In the genomic region with DNA sequence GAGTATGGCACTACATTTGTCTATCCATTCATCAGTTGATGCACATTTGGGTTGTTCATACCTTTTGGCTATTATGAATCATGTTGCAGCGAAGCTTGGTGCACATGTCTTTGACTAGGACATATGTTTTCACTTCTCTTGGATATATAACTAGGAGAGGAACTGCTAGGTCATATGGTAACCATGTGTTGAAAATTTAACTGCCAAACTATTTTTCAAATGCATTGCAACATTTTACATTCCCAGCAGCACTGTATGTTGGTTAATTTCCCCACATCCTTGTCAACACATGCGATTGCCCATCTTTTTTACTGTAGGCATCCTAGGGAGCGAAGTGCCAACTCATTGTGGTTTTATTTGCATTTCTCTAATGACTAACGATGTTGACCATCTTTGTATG, we compare ENCODE assay signal across 12 cellular contexts.
DNase-seq lines count a peak whose midpoint lies in the region; ATAC-seq and TF ChIP-seq lines count a peak whose summit lies in the region.
"Had no signal": no experiment of that assay in that cellular context is flagged by ENCODE, and none has a peak within 500 bp of the region (broad histone marks: within the 10 kb centered on the region; RNA-seq: fewer than 3 reads in every experiment).

No MANE protein-coding gene starts in this region.

- peaks cover 14% of the 10 kb centered on the region for H3K79me1 ChIP-seq in trophoblast cell (ENCODE audit: low read length)

- H3K4me2 ChIP-seq in trophoblast cell (ENCODE audit: low read length) = no peak overlapping the region

- H2AK5ac ChIP-seq in trophoblast cell (ENCODE audit: low read length) = no peak overlapping the region

- no peak overlapping the region for H4K12ac ChIP-seq in trophoblast cell (ENCODE audit: low read depth, low read length)

- H4K8ac ChIP-seq in trophoblast cell (ENCODE audit: low read depth, low read length) = no peak overlapping the region

- H3K14ac ChIP-seq in trophoblast cell (ENCODE audit: low read length) = no peak overlapping the region

- no peak overlapping the region for H2AFZ ChIP-seq in trophoblast cell (ENCODE audit: insufficient read depth, low read length, poor library complexity)

- TF ChIP-seq CTCF in AG04450 (IDR thresholded peaks at IDR 0.05; ENCODE audit: low read depth, low read length) = no peak
- TF ChIP-seq CTCF in HL-60 (IDR thresholded peaks at IDR 0.05; ENCODE audit: insufficient read depth, low read length) = no peak

- no peak overlapping the region for H4K91ac ChIP-seq in trophoblast cell (ENCODE audit: low read depth, low read length)

- H3K9ac ChIP-seq in trophoblast cell (ENCODE audit: low read length) = no peak overlapping the region

- H3K27ac ChIP-seq in AG04450 (ENCODE audit: low read depth, low read length) (peak overlapping the region; percentile 41), HL-60 (replicated peaks) (peak overlapping the region; percentile 85), trophoblast cell (ENCODE audit: low read depth, low read length) (no peak overlapping the region)
- H3K27ac ChIP-seq: vagina had no signal

- H2BK120ac ChIP-seq in trophoblast cell (ENCODE audit: insufficient read depth, low read length, poor library complexity) = no peak overlapping the region

- CTCF ChIA-PET in AG04450 (lab: Charles Lee) = interaction anchor here (0.6 to 3.6 kb wide), 2 partner anchors 194 to 286 kb away, joined by 3 to 15 read pairs; a partner anchor contains a TSS

- POLR2A ChIA-PET in AG04450 (lab: Yijun Ruan, JAX) = interaction anchor here (0.8 to 2.7 kb wide), 4 partner anchors 11 to 194 kb away, joined by 3 to 19 read pairs (median 5); a partner anchor contains a TSS

- no peak overlapping the region for H2BK12ac ChIP-seq in trophoblast cell (ENCODE audit: low read length)

- H3K23ac ChIP-seq in trophoblast cell (ENCODE audit: low read length) = no peak overlapping the region

- no peaks in the 10 kb centered on the region for H3K36me3 ChIP-seq in trophoblast cell (ENCODE audit: control insufficient read depth in 1 of 2, insufficient read depth in 2 of 2, low read length in 2 of 2)
- H3K36me3 ChIP-seq: left lung, vagina had no signal

- H2BK5ac ChIP-seq in trophoblast cell (ENCODE audit: low read depth, low read length, poor library complexity) = no peak overlapping the region

- H3K4me1 ChIP-seq in trophoblast cell (ENCODE audit: control insufficient read depth in 1 of 2, insufficient read depth in 2 of 2, low read length in 2 of 2) = peaks cover 10 to 19% of the 10 kb centered on the region in 2 experiments

- no peaks in the 10 kb centered on the region for H3K9me3 ChIP-seq in AG04450 (ENCODE audit: control insufficient read depth, insufficient read depth, low read length)
- no peaks in the 10 kb centered on the region for H3K9me3 ChIP-seq in trophoblast cell (ENCODE audit: insufficient read depth, low read depth, low read length)
- H3K9me3 ChIP-seq: left lung, vagina had no signal

- H3K4ac ChIP-seq in trophoblast cell (ENCODE audit: low read depth, low read length) = no peak overlapping the region

- no peaks in the 10 kb centered on the region for H3K27me3 ChIP-seq in AG04450 (ENCODE audit: control insufficient read depth, insufficient read depth, low read length)
- no peaks in the 10 kb centered on the region for H3K27me3 ChIP-seq in HL-60 (ENCODE audit: insufficient read depth, poor library complexity, severe bottlenecking)
- H3K27me3 ChIP-seq in trophoblast cell (ENCODE audit: insufficient read depth, low read length) = no peaks in the 10 kb centered on the region
- H3K27me3 ChIP-seq: left lung, vagina had no signal

- H3K79me2 ChIP-seq in trophoblast cell (ENCODE audit: control insufficient read depth, insufficient read depth, low read length, poor library complexity) = peaks cover 2% of the 10 kb centered on the region

- H3K4me3 ChIP-seq in AG04450 (ENCODE audit: low read depth, low read length) = no peak overlapping the region
- H3K4me3 ChIP-seq in HL-60 (replicated peaks; ENCODE audit: insufficient read depth, low read length) = no peak overlapping the region
- H3K4me3 ChIP-seq in trophoblast cell (ENCODE audit: low read depth, low read length) = no peak overlapping the region
- H3K4me3 ChIP-seq: left lung, vagina had no signal

- no CpG with 5 or more reads among the region's 4 CpGs for WGBS in trophoblast cell (ENCODE audit: extremely low coverage, insufficient coverage, insufficient read length)

- DNase-seq in AG04450 (ENCODE audit: low read depth, low spot score) (peak; percentile 68), HL-60 (ENCODE audit: low read depth in 1 of 2, low spot score in 1 of 2) (peak; percentile 73 to 91), SIG-M5 (lab: John Stamatoyannopoulos, UW) (peak; percentile 75), fibroblast of gingiva (ENCODE audit: low read depth) (peak; percentile 96), trophoblast cell (no peak), DMS153 (lab: John Stamatoyannopoulos, UW) (no peak), NCI-H2196 (lab: John Stamatoyannopoulos, UW; ENCODE audit: unreplicated experiment) (no peak)
- DNase-seq: activated CD8-positive, alpha-beta T cell treated with anti-CD3 and anti-CD28 coated beads for 36 hours; activated naive CD4-positive, alpha-beta T cell treated with anti-CD3 and anti-CD28 coated beads, Interleukin-2, amount 50 U/mL, for 16 hours; left lung had no signal

- H3K18ac ChIP-seq in trophoblast cell (ENCODE audit: low read length) = no peak overlapping the region

- no peak for ATAC-seq in GM18870 (IDR thresholded peaks at IDR 0.05; ENCODE audit: unreplicated experiment)
- ATAC-seq: activated CD8-positive, alpha-beta T cell treated with anti-CD3 and anti-CD28 coated beads for 36 hours; left lung had no signal

Comparison
In these comparisons a context has a peak if more than half of its experiments do, and no peak if none do; other contexts are left out.
1. DNase-seq: peak in AG04450 (single experiment), HL-60 (2 of 2), SIG-M5 (single experiment) and fibroblast of gingiva (single experiment); none in trophoblast cell (0 of 2), DMS153 (single experiment) and NCI-H2196 (single experiment).